Comparison of ENCODE assay signal across 13 cellular contexts in the genomic region with DNA sequence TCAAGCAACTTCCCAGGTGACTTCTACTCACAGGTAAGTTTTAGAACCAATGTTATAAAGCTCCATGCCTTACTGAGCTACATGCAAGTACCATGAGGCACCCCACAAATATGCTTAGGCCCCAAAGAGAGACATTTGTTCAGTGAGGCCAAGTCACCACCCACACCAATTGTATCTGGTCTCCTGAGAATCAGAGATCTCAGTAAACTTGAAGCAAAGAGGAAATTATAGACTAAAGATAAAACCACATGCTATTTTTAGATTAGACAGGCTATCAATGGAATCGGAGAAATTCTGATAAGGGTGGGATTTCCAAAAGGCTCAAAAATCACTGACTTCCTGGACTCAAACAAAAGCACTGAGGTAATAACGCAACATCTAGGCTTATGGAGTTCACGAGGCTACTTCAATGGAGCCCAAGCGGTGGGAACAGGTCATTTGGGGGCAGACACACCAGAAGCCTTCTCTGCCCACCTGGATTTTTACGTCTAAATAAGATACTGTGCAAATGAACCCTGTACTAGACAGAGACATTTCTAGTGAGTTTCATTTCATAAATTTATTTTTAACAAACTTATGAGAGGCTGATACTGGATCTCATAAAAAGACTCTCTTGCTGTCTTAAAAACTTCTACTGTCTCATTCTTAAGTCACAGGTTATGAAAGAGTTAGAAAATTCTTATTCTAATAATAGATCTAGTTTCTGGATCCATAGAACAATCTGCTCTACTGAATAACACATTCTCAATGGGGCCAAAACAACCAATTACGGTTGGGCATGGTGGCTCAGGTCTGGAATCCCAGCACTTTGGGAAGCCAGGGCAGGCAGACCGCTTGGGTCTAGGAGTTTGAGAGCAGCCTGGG. TPM values are rescaled to one million over a fixed set of nuclear protein-coding genes. Genes with fewer than 3 reads are reported as not detected.
DNase-seq lines count a peak whose midpoint lies in the region; ATAC-seq and TF ChIP-seq lines count a peak whose summit lies in the region.
"Had no signal": no experiment of that assay in that cellular context is flagged by ENCODE, and none has a peak within 500 bp of the region (broad histone marks: within the 10 kb centered on the region; RNA-seq: fewer than 3 reads in every experiment).

No MANE protein-coding gene starts in this region.

- no peaks in the 10 kb centered on the region for H4K20me1 ChIP-seq in OCI-LY1 (ENCODE audit: insufficient read depth, low read length)

- H3K27me3 ChIP-seq in OCI-LY1 (ENCODE audit: insufficient read depth, low read length) (no peaks in the 10 kb centered on the region), gastroesophageal sphincter (no peaks in the 10 kb centered on the region), skeletal muscle satellite cell (ENCODE audit: control insufficient read depth, insufficient read depth, low read length) (no peaks in the 10 kb centered on the region), suprapubic skin (no peaks in the 10 kb centered on the region)

- H3K79me2 ChIP-seq in OCI-LY1 (ENCODE audit: insufficient read depth, low read length) = peaks cover 65% of the 10 kb centered on the region

- H3K9me2 ChIP-seq in OCI-LY1 (ENCODE audit: low read depth, low read length) = no peaks in the 10 kb centered on the region

- H2AFZ ChIP-seq in OCI-LY1 (ENCODE audit: low read length) = no peak overlapping the region

- no peak for TF ChIP-seq EP300 in gastroesophageal sphincter (IDR thresholded peaks at IDR 0.05)
- TF ChIP-seq EP300 in suprapubic skin (IDR thresholded peaks at IDR 0.05) = no peak

- H3K4me1 ChIP-seq in OCI-LY1 (ENCODE audit: insufficient read depth, low read length, severe bottlenecking) (peaks cover 67% of the 10 kb centered on the region), gastroesophageal sphincter (peaks cover 0 to 97% (median 30%) of the 10 kb centered on the region in 3 donors), skeletal muscle satellite cell (ENCODE audit: control insufficient read depth, insufficient read depth, low read length) (peaks cover 92% of the 10 kb centered on the region), suprapubic skin (peaks cover 41% of the 10 kb centered on the region)

- DNase-seq in SW480 (ENCODE audit: low spot score) = no peak
- no peak for DNase-seq in suprapubic skin (ENCODE audit: low spot score in 2 of 2)
- DNase-seq: activated effector memory CD4-positive, alpha-beta T cell treated with anti-CD3 and anti-CD28 coated beads, Interleukin-2, amount 50 U/mL, for 16 hours; effector memory CD4-positive, alpha-beta T cell; IMR-90; mesendoderm; NCI-H2227 treated with DMSO at 0.1 percent for 48 hours had no signal

- ATAC-seq in gastroesophageal sphincter = no peak
- ATAC-seq in GM21717 (IDR thresholded peaks at IDR 0.05; ENCODE audit: unreplicated experiment) = no peak

- TF ChIP-seq POLR2A in gastroesophageal sphincter (IDR thresholded peaks at IDR 0.05) = no peak
- TF ChIP-seq POLR2A in suprapubic skin (IDR thresholded peaks at IDR 0.05) = no peak

- H3K4me2 ChIP-seq in OCI-LY1 (ENCODE audit: low read length) (peak overlapping the region; percentile 60), skeletal muscle satellite cell (ENCODE audit: low read length) (peak overlapping the region; percentile 10)

- H3K36me3 ChIP-seq in OCI-LY1 (ENCODE audit: insufficient read depth, low read length) (peaks cover 42% of the 10 kb centered on the region), gastroesophageal sphincter (peaks cover 0 to 24% of the 10 kb centered on the region in 2 donors), skeletal muscle satellite cell (ENCODE audit: insufficient read depth, low read length) (peaks cover 19% of the 10 kb centered on the region), suprapubic skin (peaks cover 7% of the 10 kb centered on the region)

- no peak overlapping the region for H3K9ac ChIP-seq in OCI-LY1 (ENCODE audit: low read length)
- H3K9ac ChIP-seq in skeletal muscle satellite cell (ENCODE audit: low read depth, low read length) = peak overlapping the region; percentile 79

- 85 to 87% methylated on average over 6 of the region's 7 CpGs for WGBS in gastroesophageal sphincter (ENCODE audit: low coverage in 1 of 2), 2 donors
- WGBS in suprapubic skin = 94% methylated on average over 7 of the region's 7 CpGs

- H3K4me3 ChIP-seq in GM12875 (ENCODE audit: low read depth, low read length) = peak overlapping the region; percentile 8
- H3K4me3 ChIP-seq in OCI-LY1 (ENCODE audit: low read depth, low read length, poor library complexity, severe bottlenecking) = no peak overlapping the region
- no peak overlapping the region for H3K4me3 ChIP-seq in gastroesophageal sphincter
- H3K4me3 ChIP-seq in skeletal muscle satellite cell (ENCODE audit: low read length) = no peak overlapping the region
- no peak overlapping the region for H3K4me3 ChIP-seq in suprapubic skin
- H3K4me3 ChIP-seq: SK-N-MC had no signal

- H3F3A ChIP-seq in OCI-LY1 (ENCODE audit: insufficient read depth, low read length) = no peaks in the 10 kb centered on the region

- H3K9me3 ChIP-seq in OCI-LY1 (ENCODE audit: low read length) (no peaks in the 10 kb centered on the region), gastroesophageal sphincter (no peaks in the 10 kb centered on the region), skeletal muscle satellite cell (replicated peaks; ENCODE audit: low read length) (no peaks in the 10 kb centered on the region), suprapubic skin (no peaks in the 10 kb centered on the region)

- TF ChIP-seq CTCF in GM12875 (IDR thresholded peaks at IDR 0.05; ENCODE audit: borderline replicate concordance, insufficient read depth, low read depth, low read length) (no peak), OCI-LY1 (IDR thresholded peaks at IDR 0.05; ENCODE audit: low read length) (no peak), gastroesophageal sphincter (IDR thresholded peaks at IDR 0.05) (no peak), suprapubic skin (IDR thresholded peaks at IDR 0.05) (no peak)

- H3K27ac ChIP-seq in OCI-LY1 (ENCODE audit: low read depth, low read length, poor library complexity, severe bottlenecking) (peak overlapping the region; percentile 2), gastroesophageal sphincter (peak overlapping the region in 3 of 4 donors; percentile 64 to 80 (median 78)), suprapubic skin (no peak overlapping the region)
- H3K27ac ChIP-seq: SK-N-MC had no signal

RNA-seq across cellular contexts. Expression of gene SLC15A4, which starts 7.7 kb away (rescaled TPM):
- total RNA-seq in gastroesophageal sphincter (10 to 100 TPM; 28.1 to 49.9 (median 45.8) TPM), suprapubic skin (10 to 100 TPM; 35.2 to 51.7 (median 45.6) TPM)
- 33.2 and 46.3 TPM in 2 replicates for total RNA-seq in skeletal muscle satellite cell (2012; rRNA removed)

RNA-seq across cellular contexts. Expression of gene GLT1D1, which starts 37.3 kb away (rescaled TPM):
- 1 to 10 TPM in 1 of 4 donors, under 1 TPM in 2, not detected in 1; 0.27 to 1.8 (median 0.47) TPM for total RNA-seq in gastroesophageal sphincter
- total RNA-seq in skeletal muscle satellite cell (2012; rRNA removed) = not detected in 2 replicates
- 1 to 10 TPM in 3 of 4 donors, under 1 TPM in 1; 0.57 to 2.9 (median 1.4) TPM for total RNA-seq in suprapubic skin
- total RNA-seq: IMR-90 had no signal
